ENCODE assay signal across 18 cellular contexts in the genomic region with DNA sequence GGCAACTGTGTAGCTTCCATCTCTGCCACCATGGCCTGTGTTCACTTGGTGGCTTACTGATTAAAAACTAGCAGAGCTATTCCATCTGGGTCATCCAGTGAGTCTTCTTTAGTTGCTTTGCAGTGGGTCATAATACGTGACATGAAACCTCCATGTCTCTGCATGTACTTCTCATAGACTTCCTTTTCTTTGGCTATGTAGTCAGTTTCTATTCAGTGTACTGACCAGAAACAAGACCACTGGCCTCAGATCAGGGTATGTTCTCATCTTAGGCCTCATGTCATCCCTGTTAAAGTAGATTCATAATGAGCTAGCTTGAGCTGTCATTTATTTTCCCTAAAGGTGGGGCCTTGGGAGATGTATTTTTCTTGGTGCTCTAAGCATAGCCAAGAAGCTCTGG.
"Had no signal": no experiment of that assay in that cellular context is flagged by ENCODE, and none has a peak within 500 bp of the region (broad histone marks: within the 10 kb centered on the region; RNA-seq: fewer than 3 reads in every experiment).

No MANE protein-coding gene starts in this region.

- DNase-seq: islet precursor cell; left ventricle myocardium inferior; mesendoderm; naive B cell; natural killer cell; nephron progenitor cell; occipital lobe; psoas muscle; right lobe of liver; stimulated activated CD4-positive, alpha-beta T cell treated with anti-CD3 and anti-CD28 coated beads, Interleukin-1b, Interleukin-23, amount 100 ng/mL, for 48 hours; stimulated activated CD4-positive, alpha-beta T cell treated with anti-CD3 and anti-CD28 coated beads, Interleukin-2, amount 100 ng/mL, for 48 hours; stimulated activated CD4-positive, alpha-beta T cell treated with anti-CD3 and anti-CD28 coated beads, Interleukin-4, amount 100 ng/mL, for 4 hours; stimulated activated CD8-positive, alpha-beta memory T cell treated with anti-CD3 and anti-CD28 coated beads, Interleukin-4, amount 100 ng/mL, for 48 hours; stimulated activated naive CD4-positive, alpha-beta T cell treated with Interleukin-2 at 50 U/mL for 16 hours; stimulated activated naive CD8-positive, alpha-beta T cell treated with anti-CD3 and anti-CD28 coated beads, Interleukin-15, amount 100 ng/mL, for 72 hours; substantia nigra; uterus had no signal

- ATAC-seq: natural killer cell; psoas muscle; right lobe of liver; stimulated activated memory B cell treated with anti-CD40 and anti-IgM and Interleukin-4, amounts not matched to agents 10 μg/mL and 1 μg/mL and 100 μg/mL, for 72 hours; stimulated activated naive CD8-positive, alpha-beta T cell treated with anti-CD3 and anti-CD28 coated beads, Interleukin-15, amount 100 ng/mL, for 72 hours had no signal
